In genomic region chr16:49439050-49439449, GRCh38 we compare ENCODE assay signal across 28 cellular contexts.
"Had no signal": no experiment of that assay in that cellular context is flagged by ENCODE, and none has a peak within 500 bp of the region (broad histone marks: within the 10 kb centered on the region; RNA-seq: fewer than 3 reads in every experiment).

No MANE protein-coding gene starts in this region.

- DNase-seq: activated B cell treated with CpG ODN at 0.5 μM for 24 hours; activated CD4-positive, alpha-beta T cell treated with anti-CD3 and anti-CD28 coated beads for 1 hour; activated CD4-positive, alpha-beta T cell treated with anti-CD3 and anti-CD28 coated beads, Interleukin-2, amount 10 ng/mL, durations not matched to agents 24 days and 14 days; activated CD4-positive, alpha-beta T cell treated with anti-CD3 and anti-CD28 coated beads, Interleukin-2, amount 50 U/mL, for 48 hours; activated CD8-positive, alpha-beta memory T cell treated with anti-CD3 and anti-CD28 coated beads for 24 hours; activated gamma-delta T cell treated with Interleukin-2 at 50 U/mL for 16 hours; activated naive CD8-positive, alpha-beta T cell treated with anti-CD3 and anti-CD28 coated beads for 36 hours; activated T-cell treated with anti-CD3 and anti-CD28 coated beads, Interleukin-2, amount 50 U/mL, for 4 hours; body of pancreas; central memory CD4-positive, alpha-beta T cell; NCI-H1092; NCI-H1417 treated with DMSO at 0.1 percent for 48 hours; NCI-H1694; NCI-H2029; NCI-H510A treated with DMSO at 0.1 percent for 48 hours; NCI-H69; NK-92 treated with Interleukin-12 subunit alpha and Interleukin-12 subunit beta, amount 100 ng/mL, for 24 hours; OCI-M1; SHP77; T-helper 17 cell; T1000 had no signal

- H3K27ac ChIP-seq: ascending aorta, body of pancreas, KMS-11, RWPE1, SJSA1 had no signal

- FAIRE-seq: bronchial epithelial cell, TTC549 had no signal

- H3K36me3 Mint-ChIP-seq: activated naive CD4-positive, alpha-beta T cell treated with anti-CD3 and anti-CD28 coated beads, Interleukin-2, amount 10 ng/mL, durations not matched to agents 7 days and 5 days; activated naive CD8-positive, alpha-beta T cell treated with anti-CD3 and anti-CD28 coated beads for 36 hours had no signal

- H3K36me3 ChIP-seq: ascending aorta, SJSA1 had no signal

- H3K9ac ChIP-seq: KMS-11 had no signal

- H3K9me3 ChIP-seq: ascending aorta, body of pancreas, SJSA1 had no signal

- H3K27me3 Mint-ChIP-seq: activated B cell treated with CpG ODN at 0.5 μM for 24 hours; activated naive CD8-positive, alpha-beta T cell treated with anti-CD3 and anti-CD28 coated beads for 36 hours had no signal

- H3K27me3 ChIP-seq: ascending aorta, body of pancreas had no signal

- H3K4me3 Mint-ChIP-seq: activated B cell treated with CpG ODN at 0.5 μM for 24 hours; activated CD4-positive, alpha-beta T cell treated with anti-CD3 and anti-CD28 coated beads, Interleukin-2, amount 10 ng/mL, durations not matched to agents 24 days and 14 days; activated naive CD4-positive, alpha-beta T cell treated with anti-CD3 and anti-CD28 coated beads, Interleukin-2, amount 10 ng/mL, durations not matched to agents 7 days and 5 days; activated naive CD8-positive, alpha-beta T cell treated with anti-CD3 and anti-CD28 coated beads for 36 hours; activated T-cell treated with anti-CD3 and anti-CD28 coated beads, Interleukin-2, amount 50 U/mL, for 4 hours; T-helper 17 cell had no signal

- H3K4me2 ChIP-seq: KMS-11 had no signal

- H3K9me3 Mint-ChIP-seq: activated B cell treated with CpG ODN at 0.5 μM for 24 hours; activated CD4-positive, alpha-beta T cell treated with anti-CD3 and anti-CD28 coated beads, Interleukin-2, amount 10 ng/mL, durations not matched to agents 24 days and 14 days; activated naive CD4-positive, alpha-beta T cell treated with anti-CD3 and anti-CD28 coated beads, Interleukin-2, amount 10 ng/mL, durations not matched to agents 7 days and 5 days; activated naive CD8-positive, alpha-beta T cell treated with anti-CD3 and anti-CD28 coated beads for 36 hours; activated T-cell treated with anti-CD3 and anti-CD28 coated beads, Interleukin-2, amount 50 U/mL, for 4 hours had no signal

- H3K4me3 ChIP-seq: ascending aorta, body of pancreas, SJSA1 had no signal

- H3K27ac Mint-ChIP-seq: activated B cell treated with CpG ODN at 0.5 μM for 24 hours; activated CD4-positive, alpha-beta T cell treated with anti-CD3 and anti-CD28 coated beads, Interleukin-2, amount 10 ng/mL, durations not matched to agents 24 days and 14 days; activated naive CD8-positive, alpha-beta T cell treated with anti-CD3 and anti-CD28 coated beads for 36 hours had no signal

- H3K4me1 ChIP-seq: body of pancreas, SJSA1 had no signal
